10 cellular contexts compared by ENCODE assay signal in genomic region chr1:1432566-1432950, GRCh38. TPM values are rescaled to one million over a fixed set of nuclear protein-coding genes. Genes with fewer than 3 reads are reported as not detected.
DNase-seq lines count a peak whose midpoint lies in the region; ATAC-seq and TF ChIP-seq lines count a peak whose summit lies in the region.
"Had no signal": no experiment of that assay in that cellular context is flagged by ENCODE, and none has a peak within 500 bp of the region (broad histone marks: within the 10 kb centered on the region; RNA-seq: fewer than 3 reads in every experiment).

No MANE protein-coding gene starts in this region.

- H3K36me3 ChIP-seq in heart right ventricle (no peaks in the 10 kb centered on the region), left ventricle myocardium inferior (no peaks in the 10 kb centered on the region), parathyroid adenoma (ENCODE audit: control insufficient read depth, insufficient read depth, low read length) (no peaks in the 10 kb centered on the region)
- H3K36me3 ChIP-seq: neutrophil had no signal

- DNase-seq in heart right ventricle: no peak
- DNase-seq in left ventricle myocardium superior: no peak
- DNase-seq in left ventricle myocardium inferior: no peak
- no peak for DNase-seq in activated T-cell treated with anti-CD3 and anti-CD28 coated beads for 4 hours
- no peak for DNase-seq in islet precursor cell
- DNase-seq: ACHN had no signal

- H3K9me3 ChIP-seq in heart right ventricle (no peaks in the 10 kb centered on the region), left ventricle myocardium inferior (replicated peaks) (no peaks in the 10 kb centered on the region), parathyroid adenoma (ENCODE audit: control insufficient read depth, low read length) (no peaks in the 10 kb centered on the region)
- H3K9me3 ChIP-seq: neutrophil had no signal

- H3K79me2 ChIP-seq in parathyroid adenoma: no peaks in the 10 kb centered on the region

- H3K9ac ChIP-seq in parathyroid adenoma: no peak overlapping the region

- H3K4me1 ChIP-seq in heart right ventricle: peaks cover 53 to 90% (median 76%) of the 10 kb centered on the region in 9 donors
- H3K4me1 ChIP-seq in left ventricle myocardium inferior: peaks cover 92% of the 10 kb centered on the region
- no peaks in the 10 kb centered on the region for H3K4me1 ChIP-seq in parathyroid adenoma

- 76 to 79% methylated on average over 13 of the region's 13 CpGs for WGBS in heart right ventricle, 2 donors

- H2AFZ ChIP-seq in parathyroid adenoma: no peak overlapping the region

- H3K27ac ChIP-seq in heart right ventricle: peak overlapping the region; percentile 79 to 98 (median 92)
- H3K27ac ChIP-seq in left ventricle myocardium inferior (replicated peaks): peak overlapping the region; percentile 97
- peak overlapping the region; percentile 62 for H3K27ac ChIP-seq in parathyroid adenoma
- H3K27ac ChIP-seq: neutrophil had no signal

- H3K27me3 ChIP-seq in heart right ventricle (peaks cover 0 to 56% (median 9%) of the 10 kb centered on the region in 7 donors), left ventricle myocardium inferior (ENCODE audit: low read depth) (peaks cover 46% of the 10 kb centered on the region), parathyroid adenoma (ENCODE audit: control insufficient read depth, insufficient read depth, low read length) (no peaks in the 10 kb centered on the region)

- H3K4me3 ChIP-seq in heart right ventricle: peak overlapping the region in 5 of 10 donors; percentile 59 to 69 (median 65)
- H3K4me3 ChIP-seq in left ventricle myocardium inferior: peak overlapping the region; percentile 71
- H3K4me3 ChIP-seq in parathyroid adenoma (ENCODE audit: low read depth, low read length): no peak overlapping the region

- no peak for ATAC-seq in heart right ventricle
- no peak for ATAC-seq in left ventricle myocardium superior
- ATAC-seq in GM18909 (IDR thresholded peaks at IDR 0.05; ENCODE audit: poor library complexity, unreplicated experiment): no peak
- ATAC-seq in HG03565 (IDR thresholded peaks at IDR 0.05; ENCODE audit: unreplicated experiment): no peak

- TF ChIP-seq CTCF in heart right ventricle (IDR thresholded peaks at IDR 0.05): no peak
- TF ChIP-seq CTCF in left ventricle myocardium inferior (IDR thresholded peaks at IDR 0.05; ENCODE audit: borderline replicate concordance): no peak
- no peak for TF ChIP-seq CTCF in parathyroid adenoma (IDR thresholded peaks at IDR 0.05)

- no peak overlapping the region for H3K4me2 ChIP-seq in parathyroid adenoma (ENCODE audit: low read length)

- intact Hi-C loops in heart right ventricle (cut with DNase I): loop anchor here in 1 of 10 donors (10.0 kb wide), 1 partner anchor 72 kb away; no protein-coding TSS in a partner anchor
- intact Hi-C loops in left ventricle myocardium superior (cut with micrococcal nuclease): no loop called here
- intact Hi-C loops in left ventricle myocardium inferior (cut with micrococcal nuclease): no loop called here

RNA-seq across cellular contexts. Expression of gene VWA1, which starts 2.9 kb away (rescaled TPM):
- total RNA-seq in heart right ventricle (10 to 100 TPM; 10.8 to 52.8 (median 14.1) TPM), left ventricle myocardium superior (13.5 TPM), left ventricle myocardium inferior (13.7 TPM)
- 10 to 100 TPM; 13.9 to 27.5 TPM for polyA plus RNA-seq in heart right ventricle

RNA-seq across cellular contexts. Expression of gene ANKRD65, which starts 11.5 kb away (rescaled TPM):
- 1 to 10 TPM in 7 of 10 donors, under 1 TPM in 3; 0.37 to 2.5 (median 1.8) TPM for total RNA-seq in heart right ventricle
- 1 to 10 TPM; 1.2 to 3.1 TPM for polyA plus RNA-seq in heart right ventricle
- 2.1 TPM for total RNA-seq in left ventricle myocardium superior
- total RNA-seq in left ventricle myocardium inferior: 1.7 TPM

RNA-seq across cellular contexts. Expression of gene ATAD3C, which starts 16.9 kb away (rescaled TPM):
- total RNA-seq in heart right ventricle (1 to 10 TPM in 5 of 10 donors, under 1 TPM in 5; 0.11 to 2.2 (median 1.2) TPM), left ventricle myocardium superior (1.9 TPM), left ventricle myocardium inferior (2.8 TPM)
- under 1 TPM; 0.49 to 0.66 TPM for polyA plus RNA-seq in heart right ventricle

RNA-seq across cellular contexts. Expression of gene MRPL20, which starts 25.5 kb away (rescaled TPM):
- total RNA-seq in heart right ventricle (100 to 1,000 TPM; 116 to 162 (median 132) TPM), left ventricle myocardium superior (155 TPM), left ventricle myocardium inferior (135 TPM)
- 100 to 1,000 TPM; 124 to 224 TPM for polyA plus RNA-seq in heart right ventricle

RNA-seq across cellular contexts. Expression of gene CCNL2, which starts 33.4 kb away (rescaled TPM):
- total RNA-seq in heart right ventricle (10 to 100 TPM; 38.5 to 77.5 (median 47.7) TPM), left ventricle myocardium superior (61.0 TPM), left ventricle myocardium inferior (46.1 TPM)
- 100 to 1,000 TPM in 1 of 2 donors, 10 to 100 TPM in 1; 57.3 to 243 TPM for polyA plus RNA-seq in heart right ventricle
